In genomic region chr5:96657068-96657467, GRCh38 we compare ENCODE assay signal across 9 cellular contexts. TPM values are rescaled to one million over a fixed set of nuclear protein-coding genes. Genes with fewer than 3 reads are reported as not detected.
DNase-seq lines count a peak whose midpoint lies in the region; ATAC-seq and TF ChIP-seq lines count a peak whose summit lies in the region.
"Had no signal": no experiment of that assay in that cellular context is flagged by ENCODE, and none has a peak within 500 bp of the region (broad histone marks: within the 10 kb centered on the region; RNA-seq: fewer than 3 reads in every experiment).

No MANE protein-coding gene starts in this region.

- intact Hi-C loops in Panc1 (cut with micrococcal nuclease; ENCODE audit: unreplicated experiment) (no loop called here), natural killer cell (cut with micrococcal nuclease) (loop anchor here (5.0 kb wide), 1 partner anchor 160 kb away; no protein-coding TSS in a partner anchor), posterior vena cava (cut with DNase I) (no loop called here)

- in situ Hi-C loops in Panc1 (cut with HindIII; ENCODE audit: low pct_unique_long_range_greater_than_20kb, low sequenced_read_pairs) = no loop called here

- DNase-seq in A172 (ENCODE audit: low spot score) (peak; percentile 98), Panc1 (ENCODE audit: low read depth, low spot score) (peak; percentile 80), amniotic epithelial cell (ENCODE audit: low read depth) (peak; percentile 92), natural killer cell (peak; percentile 63), posterior vena cava (ENCODE audit: low spot score) (no peak)
- DNase-seq in effector CD8-positive, alpha-beta T cell (lab: John Stamatoyannopoulos, UW) = no peak
- DNase-seq: heart right ventricle had no signal

- H3K27ac ChIP-seq in Panc1 (ENCODE audit: low read length) = no peak overlapping the region

- ATAC-seq in GM18861 (IDR thresholded peaks at IDR 0.05; ENCODE audit: unreplicated experiment) (peak; percentile 76), HG02981 (IDR thresholded peaks at IDR 0.05; ENCODE audit: unreplicated experiment) (peak; percentile 67), Panc1 (no peak; the same call in 1 of the 2 replicates), natural killer cell (peak; percentile 37 to 63 (median 63))

- H3K4me3 Mint-ChIP-seq in natural killer cell = peak overlapping the region; percentile 82

- H3K9me3 Mint-ChIP-seq in natural killer cell = no peaks in the 10 kb centered on the region

- TF ChIP-seq CTCF in Panc1 (IDR thresholded peaks at IDR 0.05) (no peak), natural killer cell (IDR thresholded peaks at IDR 0.05) (no peak)

- H3K4me1 Mint-ChIP-seq in natural killer cell = peaks cover 75 to 76% of the 10 kb centered on the region in 2 donors

- peaks cover 0 to 1% of the 10 kb centered on the region in 2 donors for H3K27me3 Mint-ChIP-seq in natural killer cell (ENCODE audit: low read depth in 2 of 2)

- peaks cover 7% of the 10 kb centered on the region; the same call in 1 of the 2 replicates for H3K4me1 ChIP-seq in Panc1 (ENCODE audit: control insufficient read depth, insufficient read depth, low read length)

- POLR2A ChIA-PET in Panc1 (lab: Charles Lee) = no interaction called here

- no peaks in the 10 kb centered on the region; the same call in 1 of the 2 replicates for H3K27me3 ChIP-seq in Panc1 (ENCODE audit: control insufficient read depth, insufficient read depth, low read length)
- H3K27me3 ChIP-seq: heart right ventricle had no signal

- BruUV-seq in Panc1 (replicated peaks; lab: Mats Ljungman, UMichigan) = no TSS peak

- no peaks in the 10 kb centered on the region for H3K36me3 ChIP-seq in Panc1 (ENCODE audit: control insufficient read depth, insufficient read depth, low read length)
- H3K36me3 ChIP-seq: heart right ventricle had no signal

- peak overlapping the region; percentile 78 for H3K27ac Mint-ChIP-seq in natural killer cell

- H3K4me3 ChIP-seq in Panc1 (ENCODE audit: low read depth in 2 of 2, low read length in 2 of 2) = no peak overlapping the region
- H3K4me3 ChIP-seq: heart right ventricle had no signal

- H3K9me3 ChIP-seq in Panc1 (ENCODE audit: control insufficient read depth, insufficient read depth, low read depth, low read length) = no peaks in the 10 kb centered on the region
- H3K9me3 ChIP-seq: heart right ventricle had no signal

- CTCF ChIA-PET in Panc1 (lab: Charles Lee) = no interaction called here

- no peaks in the 10 kb centered on the region for H3K36me3 Mint-ChIP-seq in natural killer cell

RNA-seq across cellular contexts. Expression of gene CAST, which starts 5.1 kb away (rescaled TPM):
- 166 and 225 TPM in 2 replicates for total RNA-seq in A172 (2014; rRNA removed; shearing (Covaris generic))
- total RNA-seq in Panc1 (2021; ENCODE audit: unreplicated experiment) (212 TPM), natural killer cell (100 to 1,000 TPM; 364 to 414 (median 376) TPM), posterior vena cava (100 to 1,000 TPM; 278 to 312 TPM)
- polyA plus RNA-seq in Panc1 (2012; ENCODE audit: insufficient read length) = 97.4 TPM

Comparison
In these comparisons a context has a peak if more than half of its experiments do, and no peak if none do; other contexts are left out.
1. DNase-seq: peak in A172 (single experiment), Panc1 (single experiment), amniotic epithelial cell (single experiment) and natural killer cell (single experiment); none in posterior vena cava (single experiment) and effector CD8-positive, alpha-beta T cell (single experiment).